ENCODE assay signal across 8 cellular contexts in the genomic region with DNA sequence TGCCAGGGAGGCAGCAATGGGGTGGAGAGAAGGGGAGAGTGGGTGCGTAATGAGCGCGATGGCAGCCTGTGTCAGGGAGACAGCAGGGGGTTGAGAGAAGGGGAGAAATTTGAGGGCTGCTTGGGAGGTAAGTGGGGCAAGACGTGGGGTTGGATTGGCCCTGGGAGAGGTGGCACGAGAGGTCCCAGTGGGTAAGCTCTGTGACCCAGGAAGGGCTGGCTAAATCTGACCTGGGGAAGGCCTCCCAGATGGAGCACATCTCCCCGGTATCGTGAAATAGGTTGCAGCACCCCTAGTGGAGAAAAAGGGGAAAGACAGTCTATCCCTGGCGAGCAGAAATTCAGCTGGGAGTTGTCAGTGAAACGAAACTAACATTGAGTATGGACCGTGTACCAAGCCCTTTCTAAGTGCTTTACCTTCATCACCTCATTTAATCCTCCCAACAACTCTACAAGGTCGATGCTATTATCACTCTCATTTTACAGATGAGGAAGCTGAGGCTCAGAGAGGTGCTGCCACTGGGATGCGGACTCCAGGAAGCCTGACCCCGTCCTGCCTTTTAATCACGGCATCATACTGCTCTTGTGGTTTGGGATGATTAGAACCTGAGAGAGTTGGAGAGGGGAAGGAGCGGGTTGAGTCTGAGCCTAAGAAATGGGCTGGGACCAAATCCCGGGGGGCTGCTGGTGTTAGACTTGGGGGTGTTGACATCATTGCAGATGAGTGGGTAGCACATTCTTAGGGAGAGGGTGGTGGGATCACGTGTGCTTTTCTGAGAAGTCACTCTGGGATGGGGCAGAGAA. TPM values are rescaled to one million over a fixed set of nuclear protein-coding genes. Genes with fewer than 3 reads are reported as not detected.
DNase-seq lines count a peak whose midpoint lies in the region; ATAC-seq and TF ChIP-seq lines count a peak whose summit lies in the region.

No MANE protein-coding gene starts in this region.

- H3K4me3 Mint-ChIP-seq in activated B cell treated with CpG ODN at 0.5 μM for 24 hours, result peak overlapping the region; percentile 67

- H3K27me3 ChIP-seq in BLaER1 treated with 17β-estradiol and CSF1 and Interleukin-3, amounts not matched to agents 10 nM and 100 nM, result peaks cover 0 to 23% (median 0%) of the 10 kb centered on the region in 11 experiments; a peak in 6 of 22 replicates
- no peaks in the 10 kb centered on the region for H3K27me3 ChIP-seq in right lobe of liver

- H3K9me3 Mint-ChIP-seq in activated B cell treated with CpG ODN at 0.5 μM for 24 hours, result no peaks in the 10 kb centered on the region

- H3K4me1 Mint-ChIP-seq in activated B cell treated with CpG ODN at 0.5 μM for 24 hours, result peaks cover 51% of the 10 kb centered on the region

- H3K4me2 ChIP-seq in BLaER1 treated with 17β-estradiol and CSF1 and Interleukin-3, amounts not matched to agents 10 nM and 100 nM, result peak overlapping the region; percentile 80 to 96 (median 88)

- no peaks in the 10 kb centered on the region for H3K9me3 ChIP-seq in BLaER1 treated with 17β-estradiol and CSF1 and Interleukin-3, amounts not matched to agents 10 nM and 100 nM (replicated peaks in 1 of 11)
- H3K9me3 ChIP-seq in right lobe of liver, result no peaks in the 10 kb centered on the region

- peak overlapping the region in 10 of 11 experiments; percentile 25 to 72 (median 54); a peak in 17 of 22 replicates for H3K27ac ChIP-seq in BLaER1 treated with 17β-estradiol and CSF1 and Interleukin-3, amounts not matched to agents 10 nM and 100 nM
- peak overlapping the region; percentile 33 to 52 (median 37) for H3K27ac ChIP-seq in right lobe of liver

- peaks cover 0 to 9% (median 0%) of the 10 kb centered on the region in 11 experiments; a peak in 3 of 22 replicates for H4K20me1 ChIP-seq in BLaER1 treated with 17β-estradiol and CSF1 and Interleukin-3, amounts not matched to agents 10 nM and 100 nM

- no peaks in the 10 kb centered on the region for H3K36me3 Mint-ChIP-seq in activated B cell treated with CpG ODN at 0.5 μM for 24 hours (ENCODE audit: low read depth)

- H3K36me3 ChIP-seq in BLaER1 treated with 17β-estradiol and CSF1 and Interleukin-3, amounts not matched to agents 10 nM and 100 nM, result no peaks in the 10 kb centered on the region
- H3K36me3 ChIP-seq in right lobe of liver, result no peaks in the 10 kb centered on the region

- peaks cover 29 to 88% (median 64%) of the 10 kb centered on the region in 10 experiments for H3K4me1 ChIP-seq in BLaER1 treated with 17β-estradiol and CSF1 and Interleukin-3, amounts not matched to agents 10 nM and 100 nM
- peaks cover 0 to 4% (median 0%) of the 10 kb centered on the region in 4 donors for H3K4me1 ChIP-seq in right lobe of liver

- CTCF ChIA-PET in activated B cell treated with CpG ODN at 0.5 μM for 24 hours (lab: Charles Lee), result interaction anchor here (0.6 to 14.5 kb wide), 21 partner anchors 10 to 138 kb away, joined by 3 to 872 read pairs (median 5); a partner anchor contains a TSS

- H3K4me3 ChIP-seq in BLaER1 treated with 17β-estradiol and CSF1 and Interleukin-3, amounts not matched to agents 10 nM and 100 nM, result peak overlapping the region; percentile 45 to 63 (median 50)
- H3K4me3 ChIP-seq in right lobe of liver, result peak overlapping the region; percentile 21 to 46 (median 23)

- TF ChIP-seq CTCF in activated B cell treated with CpG ODN at 0.5 μM for 24 hours (IDR thresholded peaks at IDR 0.05) (peak; percentile 69), right lobe of liver (IDR thresholded peaks at IDR 0.05) (peak; percentile 83 to 94 (median 92))

- intact Hi-C loops in activated B cell treated with CpG ODN at 0.5 μM for 24 hours (cut with micrococcal nuclease), result loop anchor here (1.0 to 10.0 kb wide), 7 partner anchors 11 to 290 kb away; a partner anchor contains a TSS
- intact Hi-C loops in right lobe of liver (cut with DNase I), result loop anchor here (5.0 kb wide), 2 partner anchors 88 to 93 kb away; no protein-coding TSS in a partner anchor

- POLR2A ChIA-PET in activated B cell treated with CpG ODN at 0.5 μM for 24 hours (lab: Charles Lee), result interaction anchor here (0.6 to 14.8 kb wide), 19 partner anchors 11 to 138 kb away, joined by 3 to 441 read pairs (median 7); a partner anchor contains a TSS

- H3K27me3 Mint-ChIP-seq in activated B cell treated with CpG ODN at 0.5 μM for 24 hours, result no peaks in the 10 kb centered on the region

- DNase-seq in NCI-H2171 treated with DMSO at 0.1 percent for 48 hours (lab: John Stamatoyannopoulos, UW) (peak; percentile 73), activated B cell treated with CpG ODN at 0.5 μM for 24 hours (peak; percentile 45), dermis microvascular lymphatic vessel endothelial cell (ENCODE audit: low read depth in 2 of 2) (peak; percentile 58 to 66), right lobe of liver (peak in 1 of 3 donors; percentile 55)
- peak; percentile 64 for DNase-seq in stimulated activated CD8-positive, alpha-beta memory T cell treated with anti-CD3 and anti-CD28 coated beads, Interleukin-4, amount 100 ng/mL, for 48 hours

- H3K27ac Mint-ChIP-seq in activated B cell treated with CpG ODN at 0.5 μM for 24 hours, result peak overlapping the region; percentile 92

- 29% methylated on average over 17 of the region's 17 CpGs for WGBS in right lobe of liver (ENCODE audit: insufficient coverage, low coverage, low lambda C conversion rate, missing lambda C conversion rate)

- peak overlapping the region; percentile 34 to 72 (median 51); a peak in 17 of 22 replicates for H3K9ac ChIP-seq in BLaER1 treated with 17β-estradiol and CSF1 and Interleukin-3, amounts not matched to agents 10 nM and 100 nM

- ATAC-seq in GM21423 (IDR thresholded peaks at IDR 0.05; ENCODE audit: unreplicated experiment), result peak; percentile 43
- ATAC-seq in activated B cell treated with CpG ODN at 0.5 μM for 24 hours (ENCODE audit: low read depth), result peak; percentile 87
- peak; percentile 80 to 89 (median 84) for ATAC-seq in right lobe of liver
- ATAC-seq in HG02981 (IDR thresholded peaks at IDR 0.05; ENCODE audit: unreplicated experiment), result no peak

- TF ChIP-seq POLR2A in right lobe of liver (IDR thresholded peaks at IDR 0.05), result no peak

RNA-seq across cellular contexts. Expression of a gene that starts 56.6 kb away (rescaled TPM):
- total RNA-seq in activated B cell treated with CpG ODN at 0.5 μM for 24 hours (1,956 and 2,021 TPM in 2 replicates), dermis microvascular lymphatic vessel endothelial cell (1,076 and 1,266 TPM in 2 replicates), right lobe of liver (100 to 1,000 TPM; 341 to 471 (median 405) TPM)
